8 cellular contexts compared by ENCODE assay signal in the genomic region with DNA sequence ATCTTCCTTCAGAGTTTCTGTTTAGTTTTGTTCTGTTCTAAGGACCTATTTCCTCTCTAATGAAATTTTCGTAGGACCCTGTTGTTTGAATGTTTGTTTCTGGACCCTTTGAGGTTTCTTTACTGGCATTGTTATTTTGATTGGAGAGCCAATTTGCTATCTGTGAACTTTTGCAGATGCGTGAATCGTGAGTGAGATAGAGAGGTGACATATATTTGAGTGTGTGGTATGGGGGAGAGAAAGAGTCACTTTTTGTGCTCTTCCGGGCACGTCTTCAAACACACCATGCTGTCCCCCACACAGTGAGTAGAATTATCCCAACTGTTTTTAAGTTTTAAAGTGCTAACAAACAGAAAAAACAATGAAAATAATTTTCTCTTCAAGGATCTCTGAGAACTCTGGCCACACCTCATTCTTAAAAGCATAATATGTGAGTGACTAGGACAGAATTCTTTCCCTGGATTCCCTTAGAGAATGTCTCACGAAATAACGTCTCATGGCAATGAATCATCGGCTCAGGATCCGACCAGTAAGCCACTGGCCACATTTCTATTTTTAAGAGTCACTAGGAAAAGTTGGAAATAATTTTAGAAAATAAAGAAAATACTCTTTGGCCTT.
A peak's percentile ranks its signal among the peaks of the same experiment; 100 is the strongest.
DNase-seq lines count a peak whose midpoint lies in the region; ATAC-seq and TF ChIP-seq lines count a peak whose summit lies in the region.

No MANE protein-coding gene starts in this region.

- H3K4me1 ChIP-seq in Panc1 (ENCODE audit: control insufficient read depth, insufficient read depth, low read length) = peaks cover 50% of the 10 kb centered on the region
- peaks cover 19 to 22% of the 10 kb centered on the region in 2 donors for H3K4me1 ChIP-seq in mucosa of rectum (ENCODE audit: control insufficient read depth in 2 of 2, insufficient read depth in 2 of 2, low read length in 2 of 2)
- H3K4me1 ChIP-seq in aorta (ENCODE audit: control insufficient read depth in 1 of 2, insufficient read depth in 2 of 2, low read length in 2 of 2) = peaks cover 0 to 4% of the 10 kb centered on the region in 2 donors

- H3K9me3 ChIP-seq in Panc1 (ENCODE audit: control insufficient read depth, insufficient read depth, low read depth, low read length) (peaks cover 6% of the 10 kb centered on the region), mucosa of rectum (ENCODE audit: control insufficient read depth in 2 of 2, low read length in 2 of 2) (no peaks in the 10 kb centered on the region), aorta (ENCODE audit: control insufficient read depth, low read length) (no peaks in the 10 kb centered on the region)

- POLR2A ChIA-PET in Panc1 (lab: Charles Lee) = interaction anchor here (0.5 to 1.4 kb wide), 2 partner anchors 37 to 42 kb away, joined by 3 to 9 read pairs; no protein-coding TSS in a partner anchor

- in situ Hi-C loops in Panc1 (cut with HindIII; ENCODE audit: low pct_unique_long_range_greater_than_20kb, low sequenced_read_pairs) = no loop called here

- peak overlapping the region; percentile 61 for H3K4me3 ChIP-seq in GM08714 (ENCODE audit: low read length)
- H3K4me3 ChIP-seq in Panc1 (ENCODE audit: low read depth in 2 of 2, low read length in 2 of 2) = peak overlapping the region; percentile 11 to 21
- peak overlapping the region; percentile 51 to 66 for H3K4me3 ChIP-seq in mucosa of rectum (ENCODE audit: low read length in 2 of 2)
- H3K4me3 ChIP-seq in aorta (ENCODE audit: low read length in 2 of 2) = peak overlapping the region; percentile 36 to 67

- no peak for TF ChIP-seq CTCF in Panc1 (IDR thresholded peaks at IDR 0.05)

- H3K36me3 ChIP-seq in Panc1 (ENCODE audit: control insufficient read depth, insufficient read depth, low read length) (no peaks in the 10 kb centered on the region), mucosa of rectum (ENCODE audit: control insufficient read depth in 2 of 2, insufficient read depth in 2 of 2, low read length in 2 of 2) (no peaks in the 10 kb centered on the region), aorta (ENCODE audit: control insufficient read depth in 1 of 2, insufficient read depth in 2 of 2, low read length in 1 of 2) (no peaks in the 10 kb centered on the region)

- TSS peak; percentile 97 for BruUV-seq in Panc1 (replicated peaks; lab: Mats Ljungman, UMichigan)

- intact Hi-C loops in Panc1 (cut with micrococcal nuclease; ENCODE audit: unreplicated experiment) (loop anchor here (5.0 kb wide), 1 partner anchor 38 kb away; no protein-coding TSS in a partner anchor), aorta (cut with DNase I) (loop anchor here (2.0 to 10.0 kb wide), 3 partner anchors 54 to 378 kb away; a partner anchor contains a TSS)

- 4% methylated on average over 9 of the region's 9 CpGs for WGBS in aorta, 2 donors

- H3K9ac ChIP-seq in mucosa of rectum (ENCODE audit: low read depth in 1 of 2, low read length in 2 of 2) = peak overlapping the region; percentile 7 to 36

- H3K27ac ChIP-seq in Panc1 (ENCODE audit: low read length) (peak overlapping the region; percentile 100), mucosa of rectum (ENCODE audit: low read depth in 2 of 2, low read length in 2 of 2) (peak overlapping the region; percentile 82 to 87), aorta (ENCODE audit: low read depth in 1 of 2, low read length in 2 of 2) (peak overlapping the region; percentile 90 to 95)

- ATAC-seq in Panc1 (peak; percentile 80), aorta (ENCODE audit: low FRiP score) (peak; percentile 82), GM21526 (IDR thresholded peaks at IDR 0.05; ENCODE audit: low FRiP score, unreplicated experiment) (no peak), HG02610 (IDR thresholded peaks at IDR 0.05; ENCODE audit: unreplicated experiment) (no peak)

- H3K27me3 ChIP-seq in Panc1 (ENCODE audit: control insufficient read depth, insufficient read depth, low read length) = no peaks in the 10 kb centered on the region
- no peaks in the 10 kb centered on the region for H3K27me3 ChIP-seq in mucosa of rectum (ENCODE audit: control insufficient read depth in 2 of 2, insufficient read depth in 2 of 2, low read length in 2 of 2)
- H3K27me3 ChIP-seq in aorta (ENCODE audit: control insufficient read depth in 1 of 2, insufficient read depth in 2 of 2, low read length in 1 of 2) = no peaks in the 10 kb centered on the region

- CTCF ChIA-PET in Panc1 (lab: Charles Lee) = interaction anchor here (0.7 to 1.5 kb wide), 2 partner anchors 16 to 24 kb away, joined by 3 read pairs; no protein-coding TSS in a partner anchor

- DNase-seq in Panc1 (ENCODE audit: low read depth, low spot score) = peak; percentile 93
- peak; percentile 95 for DNase-seq in dermis blood vessel endothelial cell
- DNase-seq in aorta = no peak
- DNase-seq in globus pallidus (ENCODE audit: low spot score) = no peak

Comparison
In these comparisons a context has a peak if more than half of its experiments do, and no peak if none do; other contexts are left out.
1. ATAC-seq: peak in Panc1 (single experiment) and aorta (single experiment); none in GM21526 (single experiment) and HG02610 (single experiment).
2. DNase-seq: peak in Panc1 (single experiment) and dermis blood vessel endothelial cell (single experiment); none in aorta (0 of 2) and globus pallidus (single experiment).
3. Peak in every context shown above with its lines, with median percentiles within 50 percentile points of each other: H3K4me3 ChIP-seq and H3K27ac ChIP-seq.